ENCODE assay signal across 26 cellular contexts in genomic region chr3:114645392-114645791, GRCh38.
DNase-seq lines count a peak whose midpoint lies in the region; ATAC-seq, FAIRE-seq and TF ChIP-seq lines count a peak whose summit lies in the region.
"Had no signal": no experiment of that assay in that cellular context is flagged by ENCODE, and none has a peak within 500 bp of the region (broad histone marks: within the 10 kb centered on the region; RNA-seq: fewer than 3 reads in every experiment).

No MANE protein-coding gene starts in this region.

- H3K9me3 Mint-ChIP-seq in HFFc6 (no peaks in the 10 kb centered on the region), astrocyte (ENCODE audit: unreplicated experiment) (no peaks in the 10 kb centered on the region), neural progenitor cell (no peaks in the 10 kb centered on the region)
- H3K9me3 Mint-ChIP-seq: activated CD4-positive, alpha-beta T cell treated with anti-CD3 and anti-CD28 coated beads, Interleukin-2, amount 10 ng/mL, durations not matched to agents 7 days and 5 days; activated T-cell treated with anti-CD3 and anti-CD28 coated beads, Interleukin-2, amount 50 U/mL, for 72 hours; CD8-positive, alpha-beta memory T cell; WTC11 had no signal

- DNase-seq in COLO829 (ENCODE audit: low spot score): peak; percentile 79
- DNase-seq in HFFc6: no peak
- no peak for DNase-seq in astrocyte (ENCODE audit: low read depth)
- peak; percentile 58 for DNase-seq in iris pigment epithelial cell (ENCODE audit: low read depth)
- DNase-seq in neural progenitor cell (ENCODE audit: low spot score): no peak
- DNase-seq in effector CD4-positive, alpha-beta T cell: no peak
- no peak for DNase-seq in NCI-H446 (lab: John Stamatoyannopoulos, UW)
- DNase-seq: activated CD4-positive, alpha-beta T cell treated with anti-CD3 and anti-CD28 coated beads, Interleukin-2, amount 10 ng/mL, durations not matched to agents 7 days and 5 days; activated T-cell treated with anti-CD3 and anti-CD28 coated beads, Interleukin-2, amount 50 U/mL, for 72 hours; BE2C; brain microvascular endothelial cell; CD8-positive, alpha-beta memory T cell; DMS153; left ventricle myocardium inferior; NCI-H1092 treated with DMSO at 0.1 percent for 48 hours; NCI-H187; NCI-H510A; sigmoid colon; stimulated activated CD4-positive, alpha-beta T cell treated with anti-CD3 and anti-CD28 coated beads, Interleukin-4, amount 100 ng/mL, for 1 hour; T-cell; thyroid gland had no signal

- no peak for FAIRE-seq in astrocyte (lab: Jason Lieb, UNC)
- FAIRE-seq: endothelial cell of umbilical vein, K562 had no signal

- ATAC-seq in GM19351 (IDR thresholded peaks at IDR 0.05; ENCODE audit: unreplicated experiment): no peak
- ATAC-seq: activated T-cell treated with anti-CD3 and anti-CD28 coated beads, Interleukin-2, amount 50 U/mL, for 72 hours; K562; T-cell; WTC11 had no signal

- H3K4me3 Mint-ChIP-seq in HFFc6 (0 out of 2 replicates have a peak overlapping the region, but pooled peaks have one; percentile 9), astrocyte (ENCODE audit: unreplicated experiment) (no peak overlapping the region), neural progenitor cell (no peak overlapping the region)
- H3K4me3 Mint-ChIP-seq: activated CD4-positive, alpha-beta T cell treated with anti-CD3 and anti-CD28 coated beads, Interleukin-2, amount 10 ng/mL, durations not matched to agents 7 days and 5 days; activated T-cell treated with anti-CD3 and anti-CD28 coated beads, Interleukin-2, amount 50 U/mL, for 72 hours; CD8-positive, alpha-beta memory T cell; T-cell; WTC11 had no signal

- TF ChIP-seq CTCF in HFFc6 (IDR thresholded peaks at IDR 0.05) (no peak), astrocyte (IDR thresholded peaks at IDR 0.05; ENCODE audit: insufficient read depth, low read depth, low read length) (no peak), neural progenitor cell (IDR thresholded peaks at IDR 0.05) (no peak)

- no peaks in the 10 kb centered on the region for H3K27me3 Mint-ChIP-seq in HFFc6 (ENCODE audit: insufficient read depth)
- H3K27me3 Mint-ChIP-seq in astrocyte (ENCODE audit: low read depth, unreplicated experiment): no peaks in the 10 kb centered on the region
- H3K27me3 Mint-ChIP-seq in neural progenitor cell (ENCODE audit: insufficient read depth, low read depth): no peaks in the 10 kb centered on the region
- H3K27me3 Mint-ChIP-seq: activated CD4-positive, alpha-beta T cell treated with anti-CD3 and anti-CD28 coated beads, Interleukin-2, amount 10 ng/mL, durations not matched to agents 7 days and 5 days; CD8-positive, alpha-beta memory T cell; T-cell had no signal

- no peaks in the 10 kb centered on the region for H4K20me1 ChIP-seq in astrocyte (ENCODE audit: insufficient read depth, low read length)
- no peaks in the 10 kb centered on the region for H4K20me1 ChIP-seq in neural progenitor cell (ENCODE audit: low read depth)

- H3K36me3 Mint-ChIP-seq in HFFc6 (ENCODE audit: low read depth): no peaks in the 10 kb centered on the region
- H3K36me3 Mint-ChIP-seq in astrocyte (ENCODE audit: low read depth, unreplicated experiment): no peaks in the 10 kb centered on the region
- no peaks in the 10 kb centered on the region for H3K36me3 Mint-ChIP-seq in neural progenitor cell
- H3K36me3 Mint-ChIP-seq: WTC11 had no signal

- H3K4me3 ChIP-seq in astrocyte (ENCODE audit: insufficient read depth, low read depth, low read length): no peak overlapping the region
- H3K4me3 ChIP-seq in neural progenitor cell: no peak overlapping the region
- H3K4me3 ChIP-seq: K562, left ventricle myocardium inferior, prostate gland, sigmoid colon, thyroid gland had no signal

- no peaks in the 10 kb centered on the region for H3K36me3 ChIP-seq in astrocyte (ENCODE audit: insufficient read depth, low read length)
- H3K36me3 ChIP-seq in neural progenitor cell: no peaks in the 10 kb centered on the region
- H3K36me3 ChIP-seq: BE2C, brain microvascular endothelial cell, left ventricle myocardium inferior, prostate gland, sigmoid colon, thyroid gland had no signal

- H3F3A ChIP-seq in neural progenitor cell (ENCODE audit: low read depth): no peaks in the 10 kb centered on the region

- H2AFZ ChIP-seq in astrocyte (ENCODE audit: low read depth, low read length): no peak overlapping the region
- H2AFZ ChIP-seq in neural progenitor cell (replicated peaks): no peak overlapping the region

- peaks cover 43% of the 10 kb centered on the region for H3K4me1 Mint-ChIP-seq in HFFc6 (ENCODE audit: low read depth)
- H3K4me1 Mint-ChIP-seq in astrocyte (ENCODE audit: low read depth, unreplicated experiment): peaks cover 42% of the 10 kb centered on the region
- H3K4me1 Mint-ChIP-seq in neural progenitor cell: peaks cover 4% of the 10 kb centered on the region
- H3K4me1 Mint-ChIP-seq: activated CD4-positive, alpha-beta T cell treated with anti-CD3 and anti-CD28 coated beads, Interleukin-2, amount 10 ng/mL, durations not matched to agents 7 days and 5 days had no signal

- no peaks in the 10 kb centered on the region for H3K9me3 ChIP-seq in astrocyte (ENCODE audit: insufficient read depth, low read depth, low read length)
- H3K9me3 ChIP-seq in neural progenitor cell (ENCODE audit: low read depth): no peaks in the 10 kb centered on the region
- H3K9me3 ChIP-seq: BE2C, left ventricle myocardium inferior, prostate gland, sigmoid colon, thyroid gland had no signal

- H3K27ac Mint-ChIP-seq in HFFc6: no peak overlapping the region
- peak overlapping the region; percentile 68 for H3K27ac Mint-ChIP-seq in astrocyte (ENCODE audit: unreplicated experiment)
- H3K27ac Mint-ChIP-seq in neural progenitor cell: no peak overlapping the region
- H3K27ac Mint-ChIP-seq: activated CD4-positive, alpha-beta T cell treated with anti-CD3 and anti-CD28 coated beads, Interleukin-2, amount 10 ng/mL, durations not matched to agents 7 days and 5 days; activated T-cell treated with anti-CD3 and anti-CD28 coated beads, Interleukin-2, amount 50 U/mL, for 72 hours; CD8-positive, alpha-beta memory T cell; T-cell; WTC11 had no signal

- peaks cover 21% of the 10 kb centered on the region for H3K4me1 ChIP-seq in astrocyte (ENCODE audit: insufficient read depth, low read length)
- peaks cover 21% of the 10 kb centered on the region for H3K4me1 ChIP-seq in neural progenitor cell
- H3K4me1 ChIP-seq: BE2C, prostate gland had no signal

- peak overlapping the region; percentile 34 for H3K4me2 ChIP-seq in astrocyte (ENCODE audit: low read length)
- no peak overlapping the region for H3K4me2 ChIP-seq in neural progenitor cell

- no peaks in the 10 kb centered on the region for H3K79me2 ChIP-seq in astrocyte (ENCODE audit: insufficient read depth, low read length)
- H3K79me2 ChIP-seq in neural progenitor cell (ENCODE audit: low read depth): no peaks in the 10 kb centered on the region

- no peaks in the 10 kb centered on the region for H3K27me3 ChIP-seq in astrocyte (ENCODE audit: insufficient read depth, low read length)
- no peaks in the 10 kb centered on the region for H3K27me3 ChIP-seq in neural progenitor cell
- H3K27me3 ChIP-seq: BE2C, brain microvascular endothelial cell, sigmoid colon, thyroid gland had no signal

- H3K9ac ChIP-seq in astrocyte (ENCODE audit: low read length) (no peak overlapping the region), neural progenitor cell (no peak overlapping the region)

- H3K27ac ChIP-seq in astrocyte (ENCODE audit: low read depth, low read length): no peak overlapping the region
- H3K27ac ChIP-seq in neural progenitor cell: no peak overlapping the region
- H3K27ac ChIP-seq: brain microvascular endothelial cell, left ventricle myocardium inferior, prostate gland, sigmoid colon, thyroid gland had no signal

Comparison
In these comparisons a context has a peak if more than half of its experiments do, and no peak if none do; other contexts are left out.
1. DNase-seq: peak in COLO829 (single experiment) and iris pigment epithelial cell (single experiment); none in HFFc6 (single experiment), astrocyte (single experiment), neural progenitor cell (single experiment), effector CD4-positive, alpha-beta T cell (single experiment) and NCI-H446 (0 of 2).